In genomic region chr2:31331156-31331555, GRCh38 we compare ENCODE assay signal across 33 cellular contexts.
"Had no signal": no experiment of that assay in that cellular context is flagged by ENCODE, and none has a peak within 500 bp of the region (broad histone marks: within the 10 kb centered on the region; RNA-seq: fewer than 3 reads in every experiment).

No MANE protein-coding gene starts in this region.

- H3K4me3 Mint-ChIP-seq: activated CD4-positive, alpha-beta memory T cell treated with anti-CD3 and anti-CD28 coated beads for 36 hours; activated CD4-positive, alpha-beta T cell treated with anti-CD3 and anti-CD28 coated beads, Interleukin-2, amount 10 ng/mL, durations not matched to agents 24 days and 14 days; activated CD8-positive, alpha-beta memory T cell treated with anti-CD3 and anti-CD28 coated beads, Interleukin-2, amount 10 ng/mL, durations not matched to agents 7 days and 5 days; activated naive CD8-positive, alpha-beta T cell; activated T-cell treated with anti-CD3 and anti-CD28 coated beads, Interleukin-2, amount 50 U/mL, for 72 hours; central memory CD8-positive, alpha-beta T cell; dendritic cell treated with granulocyte-macrophage colony-stimulating factor and Interleukin-4, amounts not matched to agents 40 ng/mL and 50 ng/mL, for 4 days; immature natural killer cell; naive thymus-derived CD4-positive, alpha-beta T cell; T-helper 1 cell treated with Interleukin-12 subunit alpha and Interleukin-12 subunit beta and Interleukin-4 antibody, amounts not matched to agents 30 μg/mL and 1 μg/mL, for 36 hours had no signal

- H3K4me3 ChIP-seq: heart left ventricle, ovary, prostate gland, skin epidermis, suprapubic skin, tibial artery had no signal

- H3K27ac ChIP-seq: heart left ventricle, ovary, prostate gland, skin epidermis, suprapubic skin, tibial artery, WERI-Rb-1 had no signal

- H3K27me3 Mint-ChIP-seq: dendritic cell treated with granulocyte-macrophage colony-stimulating factor and Interleukin-4, amounts not matched to agents 40 ng/mL and 50 ng/mL, for 4 days had no signal

- ATAC-seq: activated CD8-positive, alpha-beta memory T cell treated with anti-CD3 and anti-CD28 coated beads, Interleukin-2, amount 10 ng/mL, durations not matched to agents 7 days and 5 days; activated T-cell treated with anti-CD3 and anti-CD28 coated beads, Interleukin-2, amount 50 U/mL, for 72 hours; heart left ventricle; left colon; naive thymus-derived CD4-positive, alpha-beta T cell; sciatic nerve had no signal

- H3K9me3 ChIP-seq: heart left ventricle, ovary, prostate gland, suprapubic skin, tibial artery had no signal

- H3K4me1 Mint-ChIP-seq: central memory CD8-positive, alpha-beta T cell had no signal

- H3K9me3 Mint-ChIP-seq: activated CD4-positive, alpha-beta memory T cell treated with anti-CD3 and anti-CD28 coated beads for 36 hours; activated CD4-positive, alpha-beta T cell treated with anti-CD3 and anti-CD28 coated beads, Interleukin-2, amount 10 ng/mL, durations not matched to agents 24 days and 14 days; activated T-cell treated with anti-CD3 and anti-CD28 coated beads, Interleukin-2, amount 50 U/mL, for 72 hours; central memory CD8-positive, alpha-beta T cell; dendritic cell treated with granulocyte-macrophage colony-stimulating factor and Interleukin-4, amounts not matched to agents 40 ng/mL and 50 ng/mL, for 4 days; immature natural killer cell; naive thymus-derived CD4-positive, alpha-beta T cell; T-helper 1 cell treated with Interleukin-12 subunit alpha and Interleukin-12 subunit beta and Interleukin-4 antibody, amounts not matched to agents 30 μg/mL and 1 μg/mL, for 36 hours had no signal

- H3K4me1 ChIP-seq: prostate gland, suprapubic skin had no signal

- H3K36me3 ChIP-seq: heart left ventricle, ovary, prostate gland, suprapubic skin, tibial artery, WERI-Rb-1 had no signal

- DNase-seq: activated CD4-positive, alpha-beta memory T cell treated with anti-CD3 and anti-CD28 coated beads for 36 hours; activated CD4-positive, alpha-beta T cell treated with anti-CD3 and anti-CD28 coated beads, Interleukin-2, amount 10 ng/mL, durations not matched to agents 24 days and 14 days; activated CD4-positive, CD25-positive, alpha-beta regulatory T cell treated with anti-CD3 and anti-CD28 coated beads, Interleukin-2, amount 50 U/mL, for 72 hours; activated CD8-positive, alpha-beta memory T cell treated with anti-CD3 and anti-CD28 coated beads, Interleukin-2, amount 10 ng/mL, durations not matched to agents 7 days and 5 days; activated effector memory CD4-positive, alpha-beta T cell treated with Interleukin-2 at 50 U/mL for 16 hours; activated naive CD4-positive, alpha-beta T cell treated with Interleukin-2 at 50 U/mL for 16 hours; activated T-cell treated with anti-CD3 and anti-CD28 coated beads for 4 hours; activated T-cell treated with anti-CD3 and anti-CD28 coated beads, Interleukin-2, amount 50 U/mL, for 72 hours; anterior cingulate cortex; effector CD8-positive, alpha-beta T cell; heart left ventricle; hypothalamus; immature natural killer cell; kidney; left colon; mammary epithelial cell; midbrain; naive thymus-derived CD4-positive, alpha-beta T cell; ovary; retina; stimulated activated CD4-positive, alpha-beta T cell treated with anti-CD3 and anti-CD28 coated beads, Interleukin-12 subunit alpha, Interleukin-12 subunit beta, amount 100 ng/mL, for 4 hours; stimulated activated CD4-positive, alpha-beta T cell treated with anti-CD3 and anti-CD28 coated beads, Interleukin-4, amount 100 ng/mL, for 1 hour; T1000; tibial artery; WERI-Rb-1 had no signal

- H3K36me3 Mint-ChIP-seq: activated CD4-positive, alpha-beta memory T cell treated with anti-CD3 and anti-CD28 coated beads for 36 hours; activated naive CD8-positive, alpha-beta T cell; immature natural killer cell had no signal

- H3K27ac Mint-ChIP-seq: activated CD4-positive, alpha-beta memory T cell treated with anti-CD3 and anti-CD28 coated beads for 36 hours; activated CD4-positive, alpha-beta T cell treated with anti-CD3 and anti-CD28 coated beads, Interleukin-2, amount 10 ng/mL, durations not matched to agents 24 days and 14 days; activated CD8-positive, alpha-beta memory T cell treated with anti-CD3 and anti-CD28 coated beads, Interleukin-2, amount 10 ng/mL, durations not matched to agents 7 days and 5 days; activated naive CD8-positive, alpha-beta T cell; activated T-cell treated with anti-CD3 and anti-CD28 coated beads, Interleukin-2, amount 50 U/mL, for 72 hours; dendritic cell treated with granulocyte-macrophage colony-stimulating factor and Interleukin-4, amounts not matched to agents 40 ng/mL and 50 ng/mL, for 4 days; immature natural killer cell; T-helper 1 cell treated with Interleukin-12 subunit alpha and Interleukin-12 subunit beta and Interleukin-4 antibody, amounts not matched to agents 30 μg/mL and 1 μg/mL, for 36 hours had no signal

- H3K27me3 ChIP-seq: heart left ventricle, ovary, suprapubic skin, tibial artery had no signal
